Comparison of ENCODE assay signal across 18 cellular contexts in the genomic region with DNA sequence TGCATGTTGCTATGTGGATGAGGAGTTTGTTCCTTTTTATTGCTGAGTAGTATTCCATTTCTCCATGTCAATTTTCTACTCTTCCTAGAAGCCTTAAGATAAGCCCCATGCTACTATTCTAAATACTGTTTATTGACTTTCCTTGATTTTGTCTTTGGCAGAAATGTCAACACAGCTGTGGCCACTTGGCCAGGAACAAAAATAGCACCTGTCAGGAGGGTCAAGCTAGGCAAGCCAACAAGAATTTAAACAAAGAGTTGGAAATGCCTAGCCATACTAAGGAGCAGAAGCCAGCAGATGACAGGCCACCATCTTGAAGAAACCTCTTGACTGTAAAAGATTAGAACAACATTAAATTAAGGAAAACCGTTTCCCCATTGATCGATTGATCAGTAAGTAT. TPM values are rescaled to one million over a fixed set of nuclear protein-coding genes. Genes with fewer than 3 reads are reported as not detected.
DNase-seq lines count a peak whose midpoint lies in the region; ATAC-seq and TF ChIP-seq lines count a peak whose summit lies in the region.
"Had no signal": no experiment of that assay in that cellular context is flagged by ENCODE, and none has a peak within 500 bp of the region (broad histone marks: within the 10 kb centered on the region; RNA-seq: fewer than 3 reads in every experiment).

No MANE protein-coding gene starts in this region.

- H3K9me3 Mint-ChIP-seq in natural killer cell, result no peaks in the 10 kb centered on the region
- H3K9me3 Mint-ChIP-seq in natural killer cell treated with Interleukin-12 subunit alpha and Interleukin-12 subunit beta and Interleukin-15 and Interleukin-18, amount 100 ng/mL, for 72 hours, result no peaks in the 10 kb centered on the region

- peaks cover 64 to 77% of the 10 kb centered on the region in 2 donors for H3K4me1 Mint-ChIP-seq in natural killer cell
- H3K4me1 Mint-ChIP-seq in natural killer cell treated with Interleukin-12 subunit alpha and Interleukin-12 subunit beta and Interleukin-15 and Interleukin-18, amount 100 ng/mL, for 72 hours (ENCODE audit: low read depth in 2 of 2), result peaks cover 47 to 50% of the 10 kb centered on the region in 2 donors

- intact Hi-C loops in natural killer cell (cut with micrococcal nuclease), result no loop called here
- intact Hi-C loops in left colon (cut with DNase I, micrococcal nuclease), result no loop called here

- H3K56ac ChIP-seq in mesendoderm (ENCODE audit: low read length), result no peak overlapping the region

- H3K4me1 ChIP-seq in mesendoderm (ENCODE audit: control insufficient read depth, low read depth, low read length), result no peaks in the 10 kb centered on the region
- H3K4me1 ChIP-seq: Peyer's patch had no signal

- H3K36me3 Mint-ChIP-seq in natural killer cell, result peaks cover 8% of the 10 kb centered on the region
- H3K36me3 Mint-ChIP-seq in natural killer cell treated with Interleukin-12 subunit alpha and Interleukin-12 subunit beta and Interleukin-15 and Interleukin-18, amount 100 ng/mL, for 72 hours, result peaks cover 12% of the 10 kb centered on the region

- ATAC-seq in natural killer cell (no peak), left colon (no peak), esophagus mucosa (no peak)
- ATAC-seq in natural killer cell treated with Interleukin-12 subunit alpha and Interleukin-12 subunit beta and Interleukin-15 and Interleukin-18, amount 100 ng/mL, for 72 hours, result no peak
- ATAC-seq: K562, T-helper 17 cell had no signal

- no peak for TF ChIP-seq CTCF in natural killer cell (IDR thresholded peaks at IDR 0.05)

- no peak overlapping the region for H2BK5ac ChIP-seq in mesendoderm (ENCODE audit: low read length)

- no peaks in the 10 kb centered on the region for H3K27me3 ChIP-seq in mesendoderm (ENCODE audit: insufficient read depth, low read length, poor library complexity)
- H3K27me3 ChIP-seq: Peyer's patch had no signal

- H2BK15ac ChIP-seq in mesendoderm (replicated peaks; ENCODE audit: low read depth), result no peak overlapping the region

- H3K4me3 ChIP-seq in mesendoderm (ENCODE audit: low read length), result no peak overlapping the region
- H3K4me3 ChIP-seq: K562, Peyer's patch had no signal

- H3K36me3 ChIP-seq in mesendoderm (ENCODE audit: control insufficient read depth, insufficient read depth, low read length), result no peaks in the 10 kb centered on the region
- H3K36me3 ChIP-seq: Peyer's patch had no signal

- no peak overlapping the region for H2AK5ac ChIP-seq in mesendoderm (ENCODE audit: low read length)

- H2BK120ac ChIP-seq in mesendoderm (ENCODE audit: low read depth, low read length), result no peak overlapping the region

- no peak overlapping the region for H4K5ac ChIP-seq in mesendoderm (ENCODE audit: low read length)

- DNase-seq in natural killer cell (no peak), NCI-H774 (lab: John Stamatoyannopoulos, UW) (peak; percentile 59), mesendoderm (no peak), left colon (no peak), germinal center (ENCODE audit: low spot score) (no peak)
- DNase-seq in natural killer cell treated with Interleukin-12 subunit alpha and Interleukin-12 subunit beta and Interleukin-15 and Interleukin-18, amount 100 ng/mL, for 72 hours (ENCODE audit: low spot score), result no peak
- DNase-seq: DMS79, MM.1S, NCI-H1048, NCI-H1694, NCI-H446, NCI-H526 treated with DMSO at 0.1 percent for 48 hours, Peyer's patch, SW 1271, T-helper 17 cell had no signal

- no peak overlapping the region for H3K4ac ChIP-seq in mesendoderm (ENCODE audit: low read depth, low read length)

- no peak overlapping the region for H3K23ac ChIP-seq in mesendoderm (ENCODE audit: low read length)

- no peaks in the 10 kb centered on the region for H3K27me3 Mint-ChIP-seq in natural killer cell (ENCODE audit: low read depth in 2 of 2)
- no peaks in the 10 kb centered on the region for H3K27me3 Mint-ChIP-seq in natural killer cell treated with Interleukin-12 subunit alpha and Interleukin-12 subunit beta and Interleukin-15 and Interleukin-18, amount 100 ng/mL, for 72 hours
- H3K27me3 Mint-ChIP-seq: T-helper 17 cell had no signal

- H3K27ac Mint-ChIP-seq in natural killer cell, result peak overlapping the region; percentile 39 to 43
- peak overlapping the region in 1 of 2 donors; percentile 32 for H3K27ac Mint-ChIP-seq in natural killer cell treated with Interleukin-12 subunit alpha and Interleukin-12 subunit beta and Interleukin-15 and Interleukin-18, amount 100 ng/mL, for 72 hours
- H3K27ac Mint-ChIP-seq: T-helper 17 cell had no signal

- no peak overlapping the region for H3K9ac ChIP-seq in mesendoderm (ENCODE audit: low read length)

- no peak overlapping the region for H4K8ac ChIP-seq in mesendoderm (ENCODE audit: low read depth, low read length)

- H3K79me2 ChIP-seq in mesendoderm (ENCODE audit: control insufficient read depth, insufficient read depth, low read length), result no peaks in the 10 kb centered on the region

- H3K27ac ChIP-seq in mesendoderm (ENCODE audit: low read depth, low read length), result peak overlapping the region; percentile 48
- H3K27ac ChIP-seq: C4-2B, Peyer's patch had no signal

- H3K79me1 ChIP-seq in mesendoderm (ENCODE audit: low read length), result peaks cover 2% of the 10 kb centered on the region

- H3K18ac ChIP-seq in mesendoderm (ENCODE audit: low read length), result no peak overlapping the region

- no peak overlapping the region for H3K4me2 ChIP-seq in mesendoderm (ENCODE audit: low read length)

- no CpG with 5 or more reads among the region's 2 CpGs for WGBS in mesendoderm (ENCODE audit: extremely low coverage, insufficient coverage, low lambda C conversion rate)

- H3K4me3 Mint-ChIP-seq in natural killer cell, result no peak overlapping the region
- H3K4me3 Mint-ChIP-seq in natural killer cell treated with Interleukin-12 subunit alpha and Interleukin-12 subunit beta and Interleukin-15 and Interleukin-18, amount 100 ng/mL, for 72 hours, result no peak overlapping the region
- H3K4me3 Mint-ChIP-seq: T-helper 17 cell had no signal

RNA-seq across cellular contexts. Expression of a gene that starts 34.7 kb away (rescaled TPM):
- total RNA-seq in natural killer cell, result 10 to 100 TPM; 82.5 to 89.7 (median 87.6) TPM
- total RNA-seq in natural killer cell treated with Interleukin-12 subunit alpha and Interleukin-12 subunit beta and Interleukin-15 and Interleukin-18, amount 100 ng/mL, for 72 hours, result 10 to 100 TPM; 12.6 to 23.6 TPM
- polyA plus RNA-seq in mesendoderm (2013, experiment 1 of 2), result 12.2 TPM
- polyA plus RNA-seq in mesendoderm (2013, experiment 2 of 2), result 11.7 TPM
- total RNA-seq in left colon, result 1 to 10 TPM; 2.8 to 8.3 TPM
- 3.1 TPM for total RNA-seq in esophagus mucosa
